ENCODE assay signal across 15 cellular contexts in genomic region chr2:131444736-131445514, GRCh38. TPM values are rescaled to one million over a fixed set of nuclear protein-coding genes. Genes with fewer than 3 reads are reported as not detected.
"Had no signal": no experiment of that assay in that cellular context is flagged by ENCODE, and none has a peak within 500 bp of the region (broad histone marks: within the 10 kb centered on the region; RNA-seq: fewer than 3 reads in every experiment).

No MANE protein-coding gene starts in this region.

RNA-seq across cellular contexts. Expression of gene TUBA3D, which starts 31.0 kb away (rescaled TPM):
- total RNA-seq: activated CD4-positive, alpha-beta memory T cell treated with anti-CD3 and anti-CD28 coated beads for 36 hours; activated CD4-positive, alpha-beta T cell treated with anti-CD3 and anti-CD28 coated beads for 36 hours; activated CD8-positive, alpha-beta memory T cell treated with anti-CD3 and anti-CD28 coated beads for 36 hours; activated CD8-positive, alpha-beta T cell treated with anti-CD3 and anti-CD28 coated beads for 36 hours; activated naive CD4-positive, alpha-beta T cell treated with anti-CD3 and anti-CD28 coated beads for 36 hours; activated naive CD4-positive, alpha-beta T cell treated with anti-CD3 and anti-CD28 coated beads, Interleukin-2, amount 50 U/mL, for 72 hours; activated naive CD8-positive, alpha-beta T cell treated with anti-CD3 and anti-CD28 coated beads for 36 hours; activated T-cell treated with anti-CD3 and anti-CD28 coated beads, Interleukin-2, amount 50 U/mL, for 4 hours; activated T-cell treated with anti-CD3 and anti-CD28 coated beads, Interleukin-2, amount 50 U/mL, for 72 hours; adrenal gland; aorta; astrocyte; body of pancreas; breast epithelium; cerebellum had no signal
